16 cellular contexts compared by ENCODE assay signal in the genomic region with DNA sequence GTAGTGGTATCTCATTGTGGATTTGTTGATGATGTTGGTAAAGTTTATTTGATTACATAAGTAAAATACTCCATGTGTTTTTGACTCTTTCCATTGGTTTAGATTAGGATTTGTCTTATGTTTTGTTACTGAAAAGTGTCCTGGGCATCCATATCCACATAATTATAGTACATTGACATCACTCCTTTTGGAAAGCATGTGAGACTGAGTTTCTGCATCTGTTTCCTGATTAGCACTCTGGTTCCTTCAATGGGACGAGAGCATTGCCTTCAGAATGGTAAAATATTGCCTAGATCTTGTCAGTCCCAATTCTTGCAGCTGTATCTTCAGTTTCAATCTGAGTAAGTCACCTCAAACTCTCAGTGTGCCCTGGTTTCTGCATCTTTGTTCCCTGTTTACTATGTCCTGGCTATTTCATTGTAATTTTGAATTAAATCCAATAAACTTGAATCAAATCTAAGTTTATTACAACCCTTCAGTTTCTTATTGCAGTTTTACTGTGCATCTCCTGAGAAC.
DNase-seq lines count a peak whose midpoint lies in the region; ATAC-seq and TF ChIP-seq lines count a peak whose summit lies in the region.
"Had no signal": no experiment of that assay in that cellular context is flagged by ENCODE, and none has a peak within 500 bp of the region (broad histone marks: within the 10 kb centered on the region; RNA-seq: fewer than 3 reads in every experiment).

No MANE protein-coding gene starts in this region.

- H3K36me3 ChIP-seq in WERI-Rb-1: no peaks in the 10 kb centered on the region
- H3K36me3 ChIP-seq: SJSA1, suprapubic skin had no signal

- no peak for DNase-seq in NCI-H146 treated with DMSO at 0.1 percent for 48 hours (lab: John Stamatoyannopoulos, UW; ENCODE audit: unreplicated experiment)
- no peak for DNase-seq in activated naive CD4-positive, alpha-beta T cell (lab: John Stamatoyannopoulos, UW)
- DNase-seq in WERI-Rb-1: no peak
- DNase-seq in superior temporal gyrus (ENCODE audit: extremely low spot score): no peak
- DNase-seq: activated T-cell treated with anti-CD3 and anti-CD28 coated beads, Interleukin-2, amount 50 U/mL, for 4 hours; GM23248; MV-4-11; NCI-H526 had no signal

- TF ChIP-seq CTCF in WERI-Rb-1 (IDR thresholded peaks at IDR 0.05; ENCODE audit: low read depth, low read length): no peak

- no peaks in the 10 kb centered on the region for H3K9me3 ChIP-seq in WERI-Rb-1 (ENCODE audit: severe bottlenecking)
- H3K9me3 ChIP-seq: SJSA1, suprapubic skin had no signal

- ATAC-seq in GM18870 (IDR thresholded peaks at IDR 0.05; ENCODE audit: unreplicated experiment): peak; percentile 95
- ATAC-seq in GM21515 (IDR thresholded peaks at IDR 0.05; ENCODE audit: unreplicated experiment): peak; percentile 92
- peak; percentile 89 for ATAC-seq in HG02973 (IDR thresholded peaks at IDR 0.05; ENCODE audit: unreplicated experiment)
- ATAC-seq in HG03565 (IDR thresholded peaks at IDR 0.05; ENCODE audit: unreplicated experiment): peak; percentile 89
- ATAC-seq: activated T-cell treated with anti-CD3 and anti-CD28 coated beads, Interleukin-2, amount 50 U/mL, for 4 hours had no signal

- H3K27me3 ChIP-seq in WERI-Rb-1 (ENCODE audit: insufficient read depth, low read depth, severe bottlenecking): no peaks in the 10 kb centered on the region
- H3K27me3 ChIP-seq: SJSA1, suprapubic skin had no signal

- no peak overlapping the region for H3K27ac ChIP-seq in WERI-Rb-1
- H3K27ac ChIP-seq: C4-2B, GM23248, SJSA1, suprapubic skin, VCaP had no signal

- no peak overlapping the region for H3K4me3 ChIP-seq in WERI-Rb-1 (ENCODE audit: low read depth, low read length)
- H3K4me3 ChIP-seq: GM23248, SJSA1, suprapubic skin had no signal
